ENCODE assay signal across 1 cellular context in the genomic region with DNA sequence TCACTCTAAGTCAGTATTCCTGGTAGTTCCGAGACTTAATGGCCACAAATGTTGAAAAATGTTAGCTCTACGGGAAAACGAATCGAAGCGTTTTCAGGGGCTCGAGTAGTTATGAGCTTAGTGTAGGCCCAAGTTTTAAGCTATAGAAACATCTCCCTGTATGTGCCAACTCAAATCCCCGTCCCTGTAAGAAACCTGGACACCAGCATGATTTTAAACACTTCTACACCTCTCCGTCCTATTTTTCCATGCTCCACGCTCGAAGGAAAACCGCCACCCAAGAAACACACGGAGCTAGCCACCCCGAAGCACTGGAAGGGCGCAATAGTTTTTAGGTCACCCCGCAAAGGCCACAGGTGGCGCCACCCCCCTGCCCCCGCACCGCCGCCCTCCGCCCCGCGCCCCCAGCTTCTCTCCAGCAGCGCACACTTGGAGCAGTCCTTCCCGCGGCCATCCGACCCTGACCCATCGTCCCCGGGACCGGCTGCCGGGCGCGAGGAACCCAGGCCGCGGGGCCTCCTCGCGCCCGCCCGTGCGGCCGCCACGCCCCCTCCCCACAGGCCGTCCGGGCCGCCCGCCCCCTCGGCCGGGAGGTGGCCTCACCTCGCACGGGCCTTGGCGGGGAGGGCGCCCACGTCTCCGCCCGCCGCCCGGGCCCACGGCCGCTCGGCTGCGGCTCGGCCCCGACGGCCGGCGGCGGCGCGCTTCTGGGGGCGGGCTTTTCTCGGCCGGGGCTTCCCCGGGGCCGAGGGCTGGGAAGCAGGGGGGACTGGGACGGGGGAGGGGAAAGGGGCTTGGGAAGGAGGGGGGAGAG.
TF ChIP-seq lines count a peak whose summit lies in the region.

No MANE protein-coding gene starts in this region.

TF ChIP-seq in HEK293, 187 proteins besides CTCF, POLR2A, EP300 and RAD21 (continues in another document):
- TF ChIP-seq ZNF2 (tag by site-specific recombination; IDR thresholded peaks at IDR 0.05) (no peak), OSR2 (tag by site-specific recombination; IDR thresholded peaks at IDR 0.05) (no peak), ZFP69B (tag by site-specific recombination; IDR thresholded peaks at IDR 0.05) (no peak), ZNF664 (tag by site-specific recombination; IDR thresholded peaks at IDR 0.05) (no peak), ZNF514 (tag by site-specific recombination; IDR thresholded peaks at IDR 0.05) (no peak), ZNF292 (tag by site-specific recombination; IDR thresholded peaks at IDR 0.05; ENCODE audit: borderline replicate concordance, low read depth) (no peak), ZNF843 (tag by site-specific recombination; IDR thresholded peaks at IDR 0.05) (no peak), ZNF510 (tag by site-specific recombination; IDR thresholded peaks at IDR 0.05; ENCODE audit: insufficient replicate concordance) (no peak), SCRT2 (tag by site-specific recombination; IDR thresholded peaks at IDR 0.05) (no peak; the same call in 1 of the 2 replicates), ZFP41 (tag by site-specific recombination; IDR thresholded peaks at IDR 0.05; ENCODE audit: borderline replicate concordance) (no peak), KLF10 (tag by site-specific recombination; IDR thresholded peaks at IDR 0.05) (no peak), ZBTB8A (tag by site-specific recombination; IDR thresholded peaks at IDR 0.05) (peak; percentile 29), MEIS1 (CRISPR knock-in tag; IDR thresholded peaks at IDR 0.05; ENCODE audit: borderline replicate concordance) (no peak), HOXC10 (CRISPR knock-in tag; IDR thresholded peaks at IDR 0.05) (peak; percentile 67; the same call in 1 of the 2 replicates), ZNF544 (tag by site-specific recombination; IDR thresholded peaks at IDR 0.05) (no peak), KLF7 (tag by site-specific recombination; IDR thresholded peaks at IDR 0.05; ENCODE audit: borderline replicate concordance) (no peak), ZNF76 (tag by site-specific recombination; IDR thresholded peaks at IDR 0.05; ENCODE audit: borderline replicate concordance, low read depth) (no peak), ZNF830 (tag by site-specific recombination; IDR thresholded peaks at IDR 0.05; ENCODE audit: low read depth) (no peak), MYNN (tag by site-specific recombination; IDR thresholded peaks at IDR 0.05; ENCODE audit: borderline replicate concordance) (no peak), ZFP3 (tag by site-specific recombination; IDR thresholded peaks at IDR 0.05; ENCODE audit: low read depth) (no peak), ZNF132 (tag by site-specific recombination; IDR thresholded peaks at IDR 0.05; ENCODE audit: borderline replicate concordance) (no peak), ZBTB20 (tag by site-specific recombination; IDR thresholded peaks at IDR 0.05) (peak; percentile 22; the same call in 1 of the 2 replicates), ZNF571 (tag by site-specific recombination; IDR thresholded peaks at IDR 0.05) (no peak), ZIC2 (tag by site-specific recombination; IDR thresholded peaks at IDR 0.05) (no peak), ZNF777 (tag by site-specific recombination; IDR thresholded peaks at IDR 0.05; ENCODE audit: borderline replicate concordance) (no peak), ZNF248 (tag by site-specific recombination; IDR thresholded peaks at IDR 0.05) (no peak), ZNF366 (tag by site-specific recombination; conservative IDR thresholded peaks at IDR 0.05) (0 out of 2 replicates have a peak, but pooled peaks have one; percentile 16), ZNF785 (tag by site-specific recombination; IDR thresholded peaks at IDR 0.05) (no peak), ZNF658 (tag by site-specific recombination; IDR thresholded peaks at IDR 0.05) (no peak), ZNF623 (tag by site-specific recombination; IDR thresholded peaks at IDR 0.05) (no peak), ZNF341 (tag by site-specific recombination; IDR thresholded peaks at IDR 0.05; ENCODE audit: low read depth) (no peak), KLF8 (tag by site-specific recombination; IDR thresholded peaks at IDR 0.05) (0 out of 2 replicates have a peak, but pooled peaks have one; percentile 37), OVOL3 (tag by site-specific recombination; IDR thresholded peaks at IDR 0.05) (no peak), ZNF555 (tag by site-specific recombination; conservative IDR thresholded peaks at IDR 0.05) (no peak), ZBTB7A (tag by site-specific recombination; IDR thresholded peaks at IDR 0.05; ENCODE audit: low read depth) (no peak), ZSCAN23 (tag by site-specific recombination; IDR thresholded peaks at IDR 0.05) (no peak), ZNF660 (tag by site-specific recombination; IDR thresholded peaks at IDR 0.05) (no peak; the same call in 1 of the 2 replicates), GLI4 (tag by site-specific recombination; IDR thresholded peaks at IDR 0.05) (no peak), ZXDB (tag by site-specific recombination; IDR thresholded peaks at IDR 0.05) (0 out of 2 replicates have a peak, but pooled peaks have one; percentile 38), ZNF391 (tag by site-specific recombination; IDR thresholded peaks at IDR 0.05; ENCODE audit: borderline replicate concordance, low read depth) (0 out of 2 replicates have a peak, but pooled peaks have one; percentile 17), ZFP37 (tag by site-specific recombination; IDR thresholded peaks at IDR 0.05) (no peak), ZNF202 (tag by site-specific recombination; IDR thresholded peaks at IDR 0.05; ENCODE audit: borderline replicate concordance) (no peak), ZNF19 (tag by site-specific recombination; IDR thresholded peaks at IDR 0.05; ENCODE audit: low read depth) (no peak), GLI2 (tag by site-specific recombination; IDR thresholded peaks at IDR 0.05; ENCODE audit: borderline replicate concordance, low read depth) (no peak), ZNF121 (tag by site-specific recombination; IDR thresholded peaks at IDR 0.05) (no peak)
- TF ChIP-seq, protein P1, sequence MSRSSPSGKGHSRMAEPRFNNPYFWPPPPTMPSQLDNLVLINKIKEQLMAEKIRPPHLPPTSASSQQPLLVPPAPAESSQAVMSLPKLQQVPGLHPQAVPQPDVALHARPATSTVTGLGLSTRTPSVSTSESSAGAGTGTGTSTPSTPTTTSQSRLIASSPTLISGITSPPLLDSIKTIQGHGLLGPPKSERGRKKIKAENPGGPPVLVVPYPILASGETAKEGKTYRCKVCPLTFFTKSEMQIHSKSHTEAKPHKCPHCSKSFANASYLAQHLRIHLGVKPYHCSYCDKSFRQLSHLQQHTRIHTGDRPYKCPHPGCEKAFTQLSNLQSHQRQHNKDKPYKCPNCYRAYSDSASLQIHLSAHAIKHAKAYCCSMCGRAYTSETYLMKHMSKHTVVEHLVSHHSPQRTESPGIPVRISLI (tag by site-specific recombination; IDR thresholded peaks at IDR 0.05) = no peak
- TF ChIP-seq, protein P2, sequence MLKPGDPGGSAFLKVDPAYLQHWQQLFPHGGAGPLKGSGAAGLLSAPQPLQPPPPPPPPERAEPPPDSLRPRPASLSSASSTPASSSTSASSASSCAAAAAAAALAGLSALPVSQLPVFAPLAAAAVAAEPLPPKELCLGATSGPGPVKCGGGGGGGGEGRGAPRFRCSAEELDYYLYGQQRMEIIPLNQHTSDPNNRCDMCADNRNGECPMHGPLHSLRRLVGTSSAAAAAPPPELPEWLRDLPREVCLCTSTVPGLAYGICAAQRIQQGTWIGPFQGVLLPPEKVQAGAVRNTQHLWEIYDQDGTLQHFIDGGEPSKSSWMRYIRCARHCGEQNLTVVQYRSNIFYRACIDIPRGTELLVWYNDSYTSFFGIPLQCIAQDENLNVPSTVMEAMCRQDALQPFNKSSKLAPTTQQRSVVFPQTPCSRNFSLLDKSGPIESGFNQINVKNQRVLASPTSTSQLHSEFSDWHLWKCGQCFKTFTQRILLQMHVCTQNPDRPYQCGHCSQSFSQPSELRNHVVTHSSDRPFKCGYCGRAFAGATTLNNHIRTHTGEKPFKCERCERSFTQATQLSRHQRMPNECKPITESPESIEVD (tag by site-specific recombination; IDR thresholded peaks at IDR 0.05) = no peak
- TF ChIP-seq, protein P3, sequence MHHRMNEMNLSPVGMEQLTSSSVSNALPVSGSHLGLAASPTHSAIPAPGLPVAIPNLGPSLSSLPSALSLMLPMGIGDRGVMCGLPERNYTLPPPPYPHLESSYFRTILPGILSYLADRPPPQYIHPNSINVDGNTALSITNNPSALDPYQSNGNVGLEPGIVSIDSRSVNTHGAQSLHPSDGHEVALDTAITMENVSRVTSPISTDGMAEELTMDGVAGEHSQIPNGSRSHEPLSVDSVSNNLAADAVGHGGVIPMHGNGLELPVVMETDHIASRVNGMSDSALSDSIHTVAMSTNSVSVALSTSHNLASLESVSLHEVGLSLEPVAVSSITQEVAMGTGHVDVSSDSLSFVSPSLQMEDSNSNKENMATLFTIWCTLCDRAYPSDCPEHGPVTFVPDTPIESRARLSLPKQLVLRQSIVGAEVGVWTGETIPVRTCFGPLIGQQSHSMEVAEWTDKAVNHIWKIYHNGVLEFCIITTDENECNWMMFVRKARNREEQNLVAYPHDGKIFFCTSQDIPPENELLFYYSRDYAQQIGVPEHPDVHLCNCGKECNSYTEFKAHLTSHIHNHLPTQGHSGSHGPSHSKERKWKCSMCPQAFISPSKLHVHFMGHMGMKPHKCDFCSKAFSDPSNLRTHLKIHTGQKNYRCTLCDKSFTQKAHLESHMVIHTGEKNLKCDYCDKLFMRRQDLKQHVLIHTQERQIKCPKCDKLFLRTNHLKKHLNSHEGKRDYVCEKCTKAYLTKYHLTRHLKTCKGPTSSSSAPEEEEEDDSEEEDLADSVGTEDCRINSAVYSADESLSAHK (tag by site-specific recombination; IDR thresholded peaks at IDR 0.05) = peak; percentile 63; the same call in 1 of the 2 replicates
- TF ChIP-seq, protein P4, sequence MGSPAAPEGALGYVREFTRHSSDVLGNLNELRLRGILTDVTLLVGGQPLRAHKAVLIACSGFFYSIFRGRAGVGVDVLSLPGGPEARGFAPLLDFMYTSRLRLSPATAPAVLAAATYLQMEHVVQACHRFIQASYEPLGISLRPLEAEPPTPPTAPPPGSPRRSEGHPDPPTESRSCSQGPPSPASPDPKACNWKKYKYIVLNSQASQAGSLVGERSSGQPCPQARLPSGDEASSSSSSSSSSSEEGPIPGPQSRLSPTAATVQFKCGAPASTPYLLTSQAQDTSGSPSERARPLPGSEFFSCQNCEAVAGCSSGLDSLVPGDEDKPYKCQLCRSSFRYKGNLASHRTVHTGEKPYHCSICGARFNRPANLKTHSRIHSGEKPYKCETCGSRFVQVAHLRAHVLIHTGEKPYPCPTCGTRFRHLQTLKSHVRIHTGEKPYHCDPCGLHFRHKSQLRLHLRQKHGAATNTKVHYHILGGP (tag by site-specific recombination; IDR thresholded peaks at IDR 0.05) = no peak
- TF ChIP-seq, protein P5, sequence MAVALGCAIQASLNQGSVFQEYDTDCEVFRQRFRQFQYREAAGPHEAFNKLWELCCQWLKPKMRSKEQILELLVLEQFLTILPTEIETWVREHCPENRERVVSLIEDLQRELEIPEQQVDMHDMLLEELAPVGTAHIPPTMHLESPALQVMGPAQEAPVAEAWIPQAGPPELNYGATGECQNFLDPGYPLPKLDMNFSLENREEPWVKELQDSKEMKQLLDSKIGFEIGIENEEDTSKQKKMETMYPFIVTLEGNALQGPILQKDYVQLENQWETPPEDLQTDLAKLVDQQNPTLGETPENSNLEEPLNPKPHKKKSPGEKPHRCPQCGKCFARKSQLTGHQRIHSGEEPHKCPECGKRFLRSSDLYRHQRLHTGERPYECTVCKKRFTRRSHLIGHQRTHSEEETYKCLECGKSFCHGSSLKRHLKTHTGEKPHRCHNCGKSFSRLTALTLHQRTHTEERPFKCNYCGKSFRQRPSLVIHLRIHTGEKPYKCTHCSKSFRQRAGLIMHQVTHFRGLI (tag by site-specific recombination; IDR thresholded peaks at IDR 0.05) = no peak
- TF ChIP-seq, protein P6, sequence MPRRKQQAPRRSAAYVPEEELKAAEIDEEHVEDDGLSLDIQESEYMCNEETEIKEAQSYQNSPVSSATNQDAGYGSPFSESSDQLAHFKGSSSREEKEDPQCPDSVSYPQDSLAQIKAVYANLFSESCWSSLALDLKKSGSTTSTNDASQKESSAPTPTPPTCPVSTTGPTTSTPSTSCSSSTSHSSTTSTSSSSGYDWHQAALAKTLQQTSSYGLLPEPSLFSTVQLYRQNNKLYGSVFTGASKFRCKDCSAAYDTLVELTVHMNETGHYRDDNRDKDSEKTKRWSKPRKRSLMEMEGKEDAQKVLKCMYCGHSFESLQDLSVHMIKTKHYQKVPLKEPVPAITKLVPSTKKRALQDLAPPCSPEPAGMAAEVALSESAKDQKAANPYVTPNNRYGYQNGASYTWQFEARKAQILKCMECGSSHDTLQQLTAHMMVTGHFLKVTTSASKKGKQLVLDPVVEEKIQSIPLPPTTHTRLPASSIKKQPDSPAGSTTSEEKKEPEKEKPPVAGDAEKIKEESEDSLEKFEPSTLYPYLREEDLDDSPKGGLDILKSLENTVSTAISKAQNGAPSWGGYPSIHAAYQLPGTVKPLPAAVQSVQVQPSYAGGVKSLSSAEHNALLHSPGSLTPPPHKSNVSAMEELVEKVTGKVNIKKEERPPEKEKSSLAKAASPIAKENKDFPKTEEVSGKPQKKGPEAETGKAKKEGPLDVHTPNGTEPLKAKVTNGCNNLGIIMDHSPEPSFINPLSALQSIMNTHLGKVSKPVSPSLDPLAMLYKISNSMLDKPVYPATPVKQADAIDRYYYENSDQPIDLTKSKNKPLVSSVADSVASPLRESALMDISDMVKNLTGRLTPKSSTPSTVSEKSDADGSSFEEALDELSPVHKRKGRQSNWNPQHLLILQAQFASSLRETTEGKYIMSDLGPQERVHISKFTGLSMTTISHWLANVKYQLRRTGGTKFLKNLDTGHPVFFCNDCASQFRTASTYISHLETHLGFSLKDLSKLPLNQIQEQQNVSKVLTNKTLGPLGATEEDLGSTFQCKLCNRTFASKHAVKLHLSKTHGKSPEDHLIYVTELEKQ (tag by site-specific recombination; IDR thresholded peaks at IDR 0.05; ENCODE audit: borderline replicate concordance) = no peak
- TF ChIP-seq, protein P7, sequence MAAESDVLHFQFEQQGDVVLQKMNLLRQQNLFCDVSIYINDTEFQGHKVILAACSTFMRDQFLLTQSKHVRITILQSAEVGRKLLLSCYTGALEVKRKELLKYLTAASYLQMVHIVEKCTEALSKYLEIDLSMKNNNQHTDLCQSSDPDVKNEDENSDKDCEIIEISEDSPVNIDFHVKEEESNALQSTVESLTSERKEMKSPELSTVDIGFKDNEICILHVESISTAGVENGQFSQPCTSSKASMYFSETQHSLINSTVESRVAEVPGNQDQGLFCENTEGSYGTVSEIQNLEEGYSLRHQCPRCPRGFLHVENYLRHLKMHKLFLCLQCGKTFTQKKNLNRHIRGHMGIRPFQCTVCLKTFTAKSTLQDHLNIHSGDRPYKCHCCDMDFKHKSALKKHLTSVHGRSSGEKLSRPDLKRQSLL (tag by site-specific recombination; IDR thresholded peaks at IDR 0.05) = no peak
- TF ChIP-seq, protein P8, sequence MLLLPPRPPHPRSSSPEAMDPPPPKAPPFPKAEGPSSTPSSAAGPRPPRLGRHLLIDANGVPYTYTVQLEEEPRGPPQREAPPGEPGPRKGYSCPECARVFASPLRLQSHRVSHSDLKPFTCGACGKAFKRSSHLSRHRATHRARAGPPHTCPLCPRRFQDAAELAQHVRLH (tag by site-specific recombination; IDR thresholded peaks at IDR 0.05) = no peak
- TF ChIP-seq, protein P9, sequence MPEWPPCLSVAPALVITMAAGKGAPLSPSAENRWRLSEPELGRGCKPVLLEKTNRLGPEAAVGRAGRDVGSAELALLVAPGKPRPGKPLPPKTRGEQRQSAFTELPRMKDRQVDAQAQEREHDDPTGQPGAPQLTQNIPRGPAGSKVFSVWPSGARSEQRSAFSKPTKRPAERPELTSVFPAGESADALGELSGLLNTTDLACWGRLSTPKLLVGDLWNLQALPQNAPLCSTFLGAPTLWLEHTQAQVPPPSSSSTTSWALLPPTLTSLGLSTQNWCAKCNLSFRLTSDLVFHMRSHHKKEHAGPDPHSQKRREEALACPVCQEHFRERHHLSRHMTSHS (tag by site-specific recombination; IDR thresholded peaks at IDR 0.05) = no peak
